11 cellular contexts compared by ENCODE assay signal in genomic region chr4:176193898-176194297, GRCh38. TPM values are rescaled to one million over a fixed set of nuclear protein-coding genes. Genes with fewer than 3 reads are reported as not detected.
A peak's percentile ranks its signal among the peaks of the same experiment; 100 is the strongest.
DNase-seq lines count a peak whose midpoint lies in the region; ATAC-seq, FAIRE-seq and TF ChIP-seq lines count a peak whose summit lies in the region.
"Had no signal": no experiment of that assay in that cellular context is flagged by ENCODE, and none has a peak within 500 bp of the region (broad histone marks: within the 10 kb centered on the region; RNA-seq: fewer than 3 reads in every experiment).

No MANE protein-coding gene starts in this region.

- no peak overlapping the region for H3K4me3 ChIP-seq in fibroblast of mammary gland (ENCODE audit: control insufficient read depth, low read depth, low read length)
- H3K4me3 ChIP-seq: thyroid gland had no signal

- TF ChIP-seq POLR2A in H54 (IDR thresholded peaks at IDR 0.05; ENCODE audit: low read depth, low read length) = no peak

- FAIRE-seq in H54 (lab: Jason Lieb, UNC) = peak; percentile 38

- DNase-seq in H54 (ENCODE audit: insufficient read length, low spot score) = no peak
- DNase-seq in fibroblast of mammary gland (ENCODE audit: low read depth) = peak; percentile 93
- peak; percentile 64 for DNase-seq in stimulated activated CD4-positive, alpha-beta T cell treated with anti-CD3 and anti-CD28 coated beads, Interleukin-4, amount 100 ng/mL, for 24 hours
- DNase-seq in A172 (ENCODE audit: low spot score) = no peak
- no peak for DNase-seq in NCI-H1930 (lab: John Stamatoyannopoulos, UW)
- DNase-seq in SHP77 treated with DMSO at 0.1 percent for 48 hours (lab: John Stamatoyannopoulos, UW) = no peak
- DNase-seq: effector CD8-positive, alpha-beta T cell had no signal

- peak; percentile 60 for ATAC-seq in SK-N-SH treated with all-trans-retinoic acid at 6 μM for 48 hours
- ATAC-seq: Right ventricle myocardium inferior had no signal

- TF ChIP-seq CTCF in fibroblast of mammary gland (conservative IDR thresholded peaks at IDR 0.05; ENCODE audit: control insufficient read depth, insufficient read depth, low read depth, low read length) = no peak

TF ChIP-seq in SK-N-SH treated with all-trans-retinoic acid at 6 μM for 48 hours, 23 proteins besides CTCF, POLR2A, EP300 and RAD21:
- no peak for TF ChIP-seq POU6F1 (CRISPR knock-in tag; IDR thresholded peaks at IDR 0.05; ENCODE audit: borderline replicate concordance, low read depth)
- TF ChIP-seq GLIS3 (CRISPR knock-in tag; IDR thresholded peaks at IDR 0.05) = no peak
- no peak for TF ChIP-seq PATZ1 (CRISPR knock-in tag; IDR thresholded peaks at IDR 0.05; ENCODE audit: borderline replicate concordance)
- no peak for TF ChIP-seq ZNF8 (CRISPR knock-in tag; IDR thresholded peaks at IDR 0.05)
- TF ChIP-seq PPARA (CRISPR knock-in tag; IDR thresholded peaks at IDR 0.05; ENCODE audit: borderline replicate concordance) = no peak
- no peak for TF ChIP-seq CSDC2 (CRISPR knock-in tag; IDR thresholded peaks at IDR 0.05)
TF ChIP-seq in SK-N-SH treated with all-trans-retinoic acid at 6 μM for 48 hours: peak in this region for 0.

RNA-seq across cellular contexts. Expression of gene SPATA4, which starts 1.5 kb away (rescaled TPM):
- total RNA-seq in A172 (2014; rRNA removed; shearing (Covaris generic)) = 0.19 TPM in 1 of 2 replicates, not detected in the other
- total RNA-seq: pulmonary artery endothelial cell, Right ventricle myocardium inferior had no signal

Comparison
In these comparisons a context has a peak if more than half of its experiments do, and no peak if none do; other contexts are left out.
1. DNase-seq: peak in fibroblast of mammary gland (single experiment) and stimulated activated CD4-positive, alpha-beta T cell treated with anti-CD3 and anti-CD28 coated beads, Interleukin-4, amount 100 ng/mL, for 24 hours (single experiment); none in H54 (single experiment), A172 (single experiment), NCI-H1930 (0 of 2) and SHP77 treated with DMSO at 0.1 percent for 48 hours (single experiment).